Comparison of ENCODE assay signal across 14 cellular contexts in the genomic region with DNA sequence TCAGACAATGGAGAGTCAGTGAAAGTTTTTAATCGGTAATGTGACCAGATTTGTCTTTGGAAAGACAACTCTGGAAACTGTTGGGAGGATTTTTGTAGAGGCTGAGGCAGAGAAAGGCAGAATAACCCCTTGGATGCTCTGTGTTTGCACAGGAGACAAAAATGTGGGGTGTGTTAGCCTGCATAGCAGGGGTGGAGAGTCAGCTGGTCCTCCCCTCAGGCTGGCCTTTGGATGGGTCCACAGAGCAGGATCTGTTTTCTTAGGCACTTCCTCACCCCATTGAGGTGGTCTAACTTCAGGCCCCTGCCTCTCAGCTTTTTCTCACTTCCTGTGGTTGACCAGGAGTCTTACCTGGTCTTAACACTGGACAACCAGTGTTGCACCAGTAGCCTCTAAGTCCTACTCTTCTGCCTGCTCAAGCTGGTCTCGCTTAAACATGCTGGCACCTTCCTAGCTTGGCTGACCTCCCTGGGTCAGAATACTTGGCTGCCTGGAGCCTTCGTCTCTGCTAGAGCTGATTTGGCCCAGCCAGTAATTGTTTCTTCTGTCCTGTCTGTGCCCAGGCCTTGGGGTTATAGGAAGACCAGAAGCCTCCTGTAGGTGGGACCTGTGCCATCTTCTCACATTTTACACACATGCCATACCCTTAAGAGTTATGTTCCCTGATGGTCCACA.
DNase-seq lines count a peak whose midpoint lies in the region; ATAC-seq and TF ChIP-seq lines count a peak whose summit lies in the region.
"Had no signal": no experiment of that assay in that cellular context is flagged by ENCODE, and none has a peak within 500 bp of the region (broad histone marks: within the 10 kb centered on the region; RNA-seq: fewer than 3 reads in every experiment).

No MANE protein-coding gene starts in this region.

- TF ChIP-seq EP300 in transverse colon (IDR thresholded peaks at IDR 0.05; ENCODE audit: low read depth) = no peak

- H3K27me3 ChIP-seq in RWPE2 (ENCODE audit: insufficient read depth, poor library complexity, severe bottlenecking) (no peaks in the 10 kb centered on the region), transverse colon (no peaks in the 10 kb centered on the region)
- H3K27me3 ChIP-seq: hepatocyte had no signal

- intact Hi-C loops in transverse colon (cut with DNase I; ENCODE audit: low total_unique reads) = no loop called here

- peak overlapping the region; percentile 38 for H3K27ac ChIP-seq in RWPE2 (ENCODE audit: poor library complexity, severe bottlenecking)
- peak overlapping the region in 3 of 4 donors; percentile 18 to 25 (median 19) for H3K27ac ChIP-seq in transverse colon
- H3K27ac ChIP-seq: hepatocyte had no signal

- TF ChIP-seq CTCF in RWPE2 (IDR thresholded peaks at IDR 0.05; ENCODE audit: poor library complexity, severe bottlenecking) (no peak), transverse colon (IDR thresholded peaks at IDR 0.05) (no peak)

- no peak overlapping the region for H3K4me3 ChIP-seq in RWPE2 (ENCODE audit: severe bottlenecking)
- H3K4me3 ChIP-seq in transverse colon = no peak overlapping the region
- H3K4me3 ChIP-seq: hepatocyte had no signal

- no peaks in the 10 kb centered on the region for H3K9me3 ChIP-seq in RWPE2 (ENCODE audit: severe bottlenecking)
- H3K9me3 ChIP-seq in transverse colon = no peaks in the 10 kb centered on the region

- WGBS in transverse colon (ENCODE audit: low coverage in 1 of 2), 2 donors = 73 to 100% methylated on average over 1 to 3 of the region's 3 CpGs

- ATAC-seq in RWPE2 (ENCODE audit: low read depth) = peak; percentile 29; the same call in 1 of the 3 replicates
- no peak for ATAC-seq in HG03342 (IDR thresholded peaks at IDR 0.05; ENCODE audit: unreplicated experiment)
- ATAC-seq in HG03442 (IDR thresholded peaks at IDR 0.05; ENCODE audit: unreplicated experiment) = no peak
- ATAC-seq: activated T-cell treated with anti-CD3 and anti-CD28 coated beads, Interleukin-2, amount 50 U/mL, for 4 hours; WTC11 had no signal

- peaks cover 34% of the 10 kb centered on the region for H3K4me1 ChIP-seq in RWPE2 (ENCODE audit: insufficient read depth, poor library complexity, severe bottlenecking)
- H3K4me1 ChIP-seq in transverse colon = peaks cover 0 to 5% (median 0%) of the 10 kb centered on the region in 4 donors

- H3K36me3 ChIP-seq in RWPE2 (ENCODE audit: low read depth) (no peaks in the 10 kb centered on the region), transverse colon (no peaks in the 10 kb centered on the region)

- TF ChIP-seq POLR2A in transverse colon (IDR thresholded peaks at IDR 0.05) = no peak

- DNase-seq in RWPE2 (ENCODE audit: low spot score) = no peak
- peak; percentile 57 for DNase-seq in fibroblast of peridontal ligament (ENCODE audit: extremely low read depth)
- peak; percentile 17 for DNase-seq in midbrain (lab: John Stamatoyannopoulos, UW)
- DNase-seq in transverse colon = peak; percentile 10
- DNase-seq in MV-4-11 (lab: John Stamatoyannopoulos, UW) = no peak
- no peak for DNase-seq in epidermal melanocyte (ENCODE audit: insufficient read length, low spot score)
- DNase-seq: activated T-cell treated with anti-CD3 and anti-CD28 coated beads, Interleukin-2, amount 50 U/mL, for 4 hours; NCI-H1048; NCI-H510A; RPMI8226 had no signal

- in situ Hi-C loops in transverse colon (cut with MboI; ENCODE audit: low pct_ligation_motif_present in 1 of 4, low pct_unique_long_range_greater_than_20kb in 1 of 4, low sequenced_read_pairs in 3 of 4) = no loop called here

Comparison
In these comparisons a context has a peak if more than half of its experiments do, and no peak if none do; other contexts are left out.
1. DNase-seq: peak in fibroblast of peridontal ligament (single experiment), midbrain (single experiment) and transverse colon (single experiment); none in RWPE2 (single experiment), MV-4-11 (single experiment) and epidermal melanocyte (single experiment).